ENCODE assay signal across 41 cellular contexts in genomic region chr10:133515471-133515870, GRCh38. TPM values are rescaled to one million over a fixed set of nuclear protein-coding genes. Genes with fewer than 3 reads are reported as not detected.
"Had no signal": no experiment of that assay in that cellular context is flagged by ENCODE, and none has a peak within 500 bp of the region (broad histone marks: within the 10 kb centered on the region; RNA-seq: fewer than 3 reads in every experiment).

No MANE protein-coding gene starts in this region.

- H3K4me1 ChIP-seq: adrenal gland, ascending aorta, breast epithelium had no signal

- FAIRE-seq: astrocyte, bronchial epithelial cell had no signal

- H3K4me3 ChIP-seq: adrenal gland, ascending aorta, body of pancreas, breast epithelium, cardiac muscle cell had no signal

- DNase-seq: activated effector memory CD4-positive, alpha-beta T cell treated with anti-CD3 and anti-CD28 coated beads, Interleukin-2, amount 50 U/mL, for 16 hours; activated effector memory CD4-positive, alpha-beta T cell treated with Interleukin-2 at 50 U/mL for 16 hours; activated gamma-delta T cell; activated gamma-delta T cell treated with Interleukin-2 at 50 U/mL for 16 hours; activated naive CD4-positive, alpha-beta T cell; activated naive CD4-positive, alpha-beta T cell treated with anti-CD3 and anti-CD28 coated beads for 36 hours; activated naive CD4-positive, alpha-beta T cell treated with anti-CD3 and anti-CD28 coated beads, Interleukin-2, amount 10 ng/mL, durations not matched to agents 7 days and 5 days; activated naive CD4-positive, alpha-beta T cell treated with anti-CD3 and anti-CD28 coated beads, Interleukin-2, amount 50 U/mL, for 16 hours; activated naive CD4-positive, alpha-beta T cell treated with Interleukin-2 at 50 U/mL for 16 hours; activated naive CD8-positive, alpha-beta T cell treated with anti-CD3 and anti-CD28 coated beads for 36 hours; activated naive CD8-positive, alpha-beta T cell treated with anti-CD3 and anti-CD28 coated beads, Interleukin-2, amount 10 ng/mL, durations not matched to agents 7 days and 5 days; activated naive CD8-positive, alpha-beta T cell treated with anti-CD3 and anti-CD28 coated beads, Interleukin-2, amount 50 U/mL, for 24 hours; activated T-cell treated with anti-CD3 and anti-CD28 coated beads for 4 hours; activated T-cell treated with anti-CD3 and anti-CD28 coated beads, Interleukin-2, amount 50 U/mL, for 1 hour; activated T-cell treated with anti-CD3 and anti-CD28 coated beads, Interleukin-2, amount 50 U/mL, for 24 hours; activated T-cell treated with anti-CD3 and anti-CD28 coated beads, Interleukin-2, amount 50 U/mL, for 4 hours; activated T-cell treated with anti-CD3 and anti-CD28 coated beads, Interleukin-2, amount 50 U/mL, for 48 hours; activated T-cell treated with anti-CD3 and anti-CD28 coated beads, Interleukin-2, amount 50 U/mL, for 72 hours; adrenal gland; amniotic stem cell; amygdala; anterior cingulate cortex; aorta; body of pancreas; brain microvascular endothelial cell; caudate nucleus; central memory CD4-positive, alpha-beta T cell; cerebellar nuclear complex had no signal

- H3K27me3 ChIP-seq: adrenal gland, ascending aorta, body of pancreas, brain microvascular endothelial cell, breast epithelium, cardiac muscle cell had no signal

- H3K27ac ChIP-seq: adrenal gland, ascending aorta, body of pancreas, brain microvascular endothelial cell, breast epithelium, cardiac muscle cell had no signal

- H3K27me3 Mint-ChIP-seq: activated naive CD8-positive, alpha-beta T cell; activated T-helper 17 cell treated with anti-CD3 and anti-CD28 coated beads, Interleukin-2, amount 50 U/mL, for 72 hours had no signal

- H3K9me3 Mint-ChIP-seq: activated naive CD4-positive, alpha-beta T cell treated with anti-CD3 and anti-CD28 coated beads for 36 hours; activated naive CD4-positive, alpha-beta T cell treated with anti-CD3 and anti-CD28 coated beads, Interleukin-2, amount 10 ng/mL, durations not matched to agents 7 days and 5 days; activated naive CD4-positive, alpha-beta T cell treated with anti-CD3 and anti-CD28 coated beads, Interleukin-2, amount 50 U/mL, for 24 hours; activated naive CD4-positive, alpha-beta T cell treated with anti-CD3 and anti-CD28 coated beads, Interleukin-2, amount 50 U/mL, for 72 hours; activated naive CD8-positive, alpha-beta T cell treated with anti-CD3 and anti-CD28 coated beads for 36 hours; activated naive CD8-positive, alpha-beta T cell treated with anti-CD3 and anti-CD28 coated beads, Interleukin-2, amount 10 ng/mL, durations not matched to agents 7 days and 5 days; activated naive CD8-positive, alpha-beta T cell treated with anti-CD3 and anti-CD28 coated beads, Interleukin-2, amount 50 U/mL, for 24 hours; activated T-cell treated with anti-CD3 and anti-CD28 coated beads, Interleukin-2, amount 50 U/mL, for 24 hours; activated T-cell treated with anti-CD3 and anti-CD28 coated beads, Interleukin-2, amount 50 U/mL, for 72 hours; activated T-helper 1 cell treated with anti-CD3 and anti-CD28 coated beads, Interleukin-12 subunit alpha, Interleukin-12 subunit beta, Interleukin-2, Interleukin-4 antibody, amounts not matched to agents 30 ng/mL and 10 ng/mL and 1 ng/mL, durations not matched to agents 14 hours and 24 hours and 36 hours; activated T-helper 17 cell treated with anti-CD3 and anti-CD28 coated beads, Interleukin-2, amount 50 U/mL, for 72 hours; activated T-helper 2 cell treated with anti-CD3 and anti-CD28 coated beads, Interferon-gamma antibody, Interleukin-2, Interleukin-4, amounts not matched to agents 10 μg/mL and 5 μg/mL and 100 μg/mL, durations not matched to agents 14 hours and 24 hours and 36 hours; central memory CD8-positive, alpha-beta T cell had no signal

- H3K36me3 ChIP-seq: adrenal gland, ascending aorta, brain microvascular endothelial cell, breast epithelium, cardiac muscle cell had no signal

- H3K36me3 Mint-ChIP-seq: activated naive CD4-positive, alpha-beta T cell treated with anti-CD3 and anti-CD28 coated beads, Interleukin-2, amount 10 ng/mL, durations not matched to agents 7 days and 5 days; activated naive CD4-positive, alpha-beta T cell treated with anti-CD3 and anti-CD28 coated beads, Interleukin-2, amount 50 U/mL, for 72 hours; activated naive CD8-positive, alpha-beta T cell; activated naive CD8-positive, alpha-beta T cell treated with anti-CD3 and anti-CD28 coated beads for 36 hours; activated naive CD8-positive, alpha-beta T cell treated with anti-CD3 and anti-CD28 coated beads, Interleukin-2, amount 10 ng/mL, durations not matched to agents 7 days and 5 days; brain had no signal

- H3K4me3 Mint-ChIP-seq: activated naive CD4-positive, alpha-beta T cell treated with anti-CD3 and anti-CD28 coated beads for 36 hours; activated naive CD4-positive, alpha-beta T cell treated with anti-CD3 and anti-CD28 coated beads, Interleukin-2, amount 10 ng/mL, durations not matched to agents 7 days and 5 days; activated naive CD4-positive, alpha-beta T cell treated with anti-CD3 and anti-CD28 coated beads, Interleukin-2, amount 50 U/mL, for 24 hours; activated naive CD8-positive, alpha-beta T cell; activated naive CD8-positive, alpha-beta T cell treated with anti-CD3 and anti-CD28 coated beads for 36 hours; activated naive CD8-positive, alpha-beta T cell treated with anti-CD3 and anti-CD28 coated beads, Interleukin-2, amount 10 ng/mL, durations not matched to agents 7 days and 5 days; activated naive CD8-positive, alpha-beta T cell treated with anti-CD3 and anti-CD28 coated beads, Interleukin-2, amount 50 U/mL, for 24 hours; activated T-cell treated with anti-CD3 and anti-CD28 coated beads, Interleukin-2, amount 50 U/mL, for 24 hours; activated T-cell treated with anti-CD3 and anti-CD28 coated beads, Interleukin-2, amount 50 U/mL, for 4 hours; activated T-cell treated with anti-CD3 and anti-CD28 coated beads, Interleukin-2, amount 50 U/mL, for 72 hours; activated T-helper 1 cell treated with anti-CD3 and anti-CD28 coated beads, Interleukin-12 subunit alpha, Interleukin-12 subunit beta, Interleukin-2, Interleukin-4 antibody, amounts not matched to agents 30 ng/mL and 10 ng/mL and 1 ng/mL, durations not matched to agents 14 hours and 24 hours and 36 hours; activated T-helper 17 cell treated with anti-CD3 and anti-CD28 coated beads, Interleukin-2, amount 50 U/mL, for 72 hours; brain; central memory CD8-positive, alpha-beta T cell had no signal

- H3K9me3 ChIP-seq: adrenal gland, ascending aorta, body of pancreas, breast epithelium had no signal

- H3K27ac Mint-ChIP-seq: activated naive CD4-positive, alpha-beta T cell treated with anti-CD3 and anti-CD28 coated beads for 36 hours; activated naive CD4-positive, alpha-beta T cell treated with anti-CD3 and anti-CD28 coated beads, Interleukin-2, amount 10 ng/mL, durations not matched to agents 7 days and 5 days; activated naive CD4-positive, alpha-beta T cell treated with anti-CD3 and anti-CD28 coated beads, Interleukin-2, amount 50 U/mL, for 24 hours; activated naive CD4-positive, alpha-beta T cell treated with anti-CD3 and anti-CD28 coated beads, Interleukin-2, amount 50 U/mL, for 72 hours; activated naive CD8-positive, alpha-beta T cell; activated naive CD8-positive, alpha-beta T cell treated with anti-CD3 and anti-CD28 coated beads for 36 hours; activated naive CD8-positive, alpha-beta T cell treated with anti-CD3 and anti-CD28 coated beads, Interleukin-2, amount 10 ng/mL, durations not matched to agents 7 days and 5 days; activated naive CD8-positive, alpha-beta T cell treated with anti-CD3 and anti-CD28 coated beads, Interleukin-2, amount 50 U/mL, for 24 hours; activated T-cell treated with anti-CD3 and anti-CD28 coated beads, Interleukin-2, amount 50 U/mL, for 24 hours; activated T-cell treated with anti-CD3 and anti-CD28 coated beads, Interleukin-2, amount 50 U/mL, for 72 hours; activated T-helper 1 cell treated with anti-CD3 and anti-CD28 coated beads, Interleukin-12 subunit alpha, Interleukin-12 subunit beta, Interleukin-2, Interleukin-4 antibody, amounts not matched to agents 30 ng/mL and 10 ng/mL and 1 ng/mL, durations not matched to agents 14 hours and 24 hours and 36 hours; activated T-helper 17 cell treated with anti-CD3 and anti-CD28 coated beads, Interleukin-2, amount 50 U/mL, for 72 hours; activated T-helper 2 cell treated with anti-CD3 and anti-CD28 coated beads, Interferon-gamma antibody, Interleukin-2, Interleukin-4, amounts not matched to agents 10 μg/mL and 5 μg/mL and 100 μg/mL, durations not matched to agents 14 hours and 24 hours and 36 hours; brain had no signal

- H3K4me1 Mint-ChIP-seq: activated T-helper 17 cell treated with anti-CD3 and anti-CD28 coated beads, Interleukin-2, amount 50 U/mL, for 72 hours; brain; central memory CD8-positive, alpha-beta T cell had no signal

- ATAC-seq: activated naive CD4-positive, alpha-beta T cell treated with anti-CD3 and anti-CD28 coated beads, Interleukin-2, amount 50 U/mL, for 72 hours; activated naive CD8-positive, alpha-beta T cell treated with anti-CD3 and anti-CD28 coated beads, Interleukin-2, amount 50 U/mL, for 24 hours; activated T-cell treated with anti-CD3 and anti-CD28 coated beads, Interleukin-2, amount 50 U/mL, for 4 hours; activated T-cell treated with anti-CD3 and anti-CD28 coated beads, Interleukin-2, amount 50 U/mL, for 72 hours; activated T-helper 17 cell treated with anti-CD3 and anti-CD28 coated beads, Interleukin-2, amount 50 U/mL, for 72 hours; body of pancreas had no signal

RNA-seq across cellular contexts. Expression of gene CYP2E1, which starts 11.7 kb away (rescaled TPM):
- total RNA-seq: activated naive CD8-positive, alpha-beta T cell treated with anti-CD3 and anti-CD28 coated beads for 36 hours had no signal

RNA-seq across cellular contexts. Expression of gene SYCE1, which starts 49.9 kb away (rescaled TPM):
- total RNA-seq: ascending aorta, bronchial epithelial cell, cardiac muscle cell had no signal
